ENCODE assay signal across 10 cellular contexts in genomic region chr4:104896623-104897296, GRCh38.
A peak's percentile ranks its signal among the peaks of the same experiment; 100 is the strongest.
DNase-seq lines count a peak whose midpoint lies in the region; ATAC-seq lines count a peak whose summit lies in the region.
"Had no signal": no experiment of that assay in that cellular context is flagged by ENCODE, and none has a peak within 500 bp of the region (broad histone marks: within the 10 kb centered on the region; RNA-seq: fewer than 3 reads in every experiment).

No MANE protein-coding gene starts in this region.

- WGBS in trophoblast cell (ENCODE audit: extremely low coverage, insufficient coverage, insufficient read length) = no CpG with 5 or more reads among the region's 1 CpG

- H3K9me3 ChIP-seq in trophoblast cell (ENCODE audit: insufficient read depth, low read depth, low read length) = no peaks in the 10 kb centered on the region
- H3K9me3 ChIP-seq: A549, gastrocnemius medialis had no signal

- ATAC-seq in HG02870 (IDR thresholded peaks at IDR 0.05; ENCODE audit: unreplicated experiment) = peak; percentile 84
- ATAC-seq: A549 had no signal

- H3K4me3 ChIP-seq in trophoblast cell (ENCODE audit: low read depth, low read length) = no peak overlapping the region
- H3K4me3 ChIP-seq: A549, gastrocnemius medialis had no signal

- H3K4ac ChIP-seq in trophoblast cell (ENCODE audit: low read depth, low read length) = no peak overlapping the region

- no peak overlapping the region for H2BK5ac ChIP-seq in trophoblast cell (ENCODE audit: low read depth, low read length, poor library complexity)

- no peak overlapping the region for H3K23ac ChIP-seq in trophoblast cell (ENCODE audit: low read length)

- no peaks in the 10 kb centered on the region for H3K4me1 ChIP-seq in trophoblast cell (ENCODE audit: control insufficient read depth in 1 of 2, insufficient read depth in 2 of 2, low read length in 2 of 2)
- H3K4me1 ChIP-seq: A549 had no signal

- H3K18ac ChIP-seq in trophoblast cell (ENCODE audit: low read length) = no peak overlapping the region

- H3K79me2 ChIP-seq in trophoblast cell (ENCODE audit: control insufficient read depth, insufficient read depth, low read length, poor library complexity) = no peaks in the 10 kb centered on the region

- no peak overlapping the region for H3K4me2 ChIP-seq in trophoblast cell (ENCODE audit: low read length)
- H3K4me2 ChIP-seq: A549 had no signal

- no peak overlapping the region for H3K27ac ChIP-seq in trophoblast cell (ENCODE audit: low read depth, low read length)
- H3K27ac ChIP-seq: A549, gastrocnemius medialis had no signal

- no peak overlapping the region for H2BK12ac ChIP-seq in trophoblast cell (ENCODE audit: low read length)

- no peak overlapping the region for H4K12ac ChIP-seq in trophoblast cell (ENCODE audit: low read depth, low read length)

- no peaks in the 10 kb centered on the region for H3K27me3 ChIP-seq in trophoblast cell (ENCODE audit: insufficient read depth, low read length)
- H3K27me3 ChIP-seq: gastrocnemius medialis had no signal

- no peak overlapping the region for H3K14ac ChIP-seq in trophoblast cell (ENCODE audit: low read length)

- no peak overlapping the region for H4K8ac ChIP-seq in trophoblast cell (ENCODE audit: low read depth, low read length)

- H3K79me1 ChIP-seq in trophoblast cell (ENCODE audit: low read length) = no peaks in the 10 kb centered on the region

- no peak overlapping the region for H2AFZ ChIP-seq in trophoblast cell (ENCODE audit: insufficient read depth, low read length, poor library complexity)

- no peak overlapping the region for H2BK120ac ChIP-seq in trophoblast cell (ENCODE audit: insufficient read depth, low read length, poor library complexity)

- no peak overlapping the region for H3K9ac ChIP-seq in trophoblast cell (ENCODE audit: low read length)

- H2AK5ac ChIP-seq in trophoblast cell (ENCODE audit: low read length) = no peak overlapping the region

- no peaks in the 10 kb centered on the region for H3K36me3 ChIP-seq in trophoblast cell (ENCODE audit: control insufficient read depth in 1 of 2, insufficient read depth in 2 of 2, low read length in 2 of 2)
- H3K36me3 ChIP-seq: gastrocnemius medialis had no signal

- DNase-seq in NCI-H2029 (lab: John Stamatoyannopoulos, UW) = peak; percentile 24
- DNase-seq in NCI-H2029 treated with DMSO at 0.1 percent for 48 hours (lab: John Stamatoyannopoulos, UW) = no peak
- DNase-seq in NCI-H748 treated with DMSO at 0.1 percent for 48 hours (lab: John Stamatoyannopoulos, UW) = peak; percentile 3
- DNase-seq in renal cortical epithelial cell (ENCODE audit: low read depth) = peak; percentile 43
- DNase-seq in SW480 (ENCODE audit: low spot score) = no peak
- no peak for DNase-seq in HUDEP-2 (lab: John Stamatoyannopoulos, UW; ENCODE audit: unreplicated experiment in 76 of 76)
- no peak for DNase-seq in trophoblast cell
- DNase-seq: gastrocnemius medialis had no signal

- no peak overlapping the region for H4K91ac ChIP-seq in trophoblast cell (ENCODE audit: low read depth, low read length)

Comparison
In these comparisons a context has a peak if more than half of its experiments do, and no peak if none do; other contexts are left out.
1. DNase-seq: peak in NCI-H2029 (single experiment), NCI-H748 treated with DMSO at 0.1 percent for 48 hours (single experiment) and renal cortical epithelial cell (single experiment); none in NCI-H2029 treated with DMSO at 0.1 percent for 48 hours (single experiment), SW480 (single experiment), HUDEP-2 (0 of 76) and trophoblast cell (0 of 2).